In the genomic region with DNA sequence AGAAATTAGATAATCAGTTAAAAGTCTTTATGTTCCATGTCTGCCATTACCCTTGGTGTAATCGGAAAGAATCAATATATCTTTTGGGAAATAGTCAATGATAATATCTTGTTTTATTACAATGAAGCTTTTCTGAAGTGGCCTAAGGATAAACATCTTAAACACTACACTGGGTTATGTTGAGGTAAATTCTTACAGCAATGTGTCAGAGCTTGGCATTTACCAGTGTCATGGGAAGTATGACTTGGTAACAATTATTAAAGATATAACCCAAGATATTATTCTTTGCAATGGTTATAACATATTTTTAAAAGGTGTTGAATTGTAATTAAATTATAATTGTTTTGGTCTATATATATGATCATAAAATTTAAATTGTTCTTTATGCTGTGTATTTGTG, we compare ENCODE assay signal across 23 cellular contexts.
DNase-seq lines count a peak whose midpoint lies in the region; ATAC-seq and TF ChIP-seq lines count a peak whose summit lies in the region.
"Had no signal": no experiment of that assay in that cellular context is flagged by ENCODE, and none has a peak within 500 bp of the region (broad histone marks: within the 10 kb centered on the region; RNA-seq: fewer than 3 reads in every experiment).

No MANE protein-coding gene starts in this region.

- H3K9me1 ChIP-seq in IMR-90 (ENCODE audit: insufficient read depth, low read length): no peaks in the 10 kb centered on the region; the same call in 1 of the 2 replicates

- H3K4me3 ChIP-seq in SK-N-SH (ENCODE audit: low read depth in 2 of 2, low read length in 1 of 2) (no peak overlapping the region), IMR-90 (ENCODE audit: insufficient read depth, low read depth, low read length) (no peak overlapping the region), astrocyte of the spinal cord (ENCODE audit: low read depth, low read length) (no peak overlapping the region)
- H3K4me3 ChIP-seq: K562, MG63 had no signal

- intact Hi-C loops in IMR-90 (cut with micrococcal nuclease): no loop called here

- H2BK120ac ChIP-seq in IMR-90 (ENCODE audit: low read depth, low read length): no peak overlapping the region

- no peak overlapping the region for H2AK9ac ChIP-seq in IMR-90 (replicated peaks; ENCODE audit: low read depth, low read length, poor library complexity)

- H3K4me2 ChIP-seq in SK-N-SH (no peak overlapping the region), IMR-90 (ENCODE audit: low read depth, low read length) (no peak overlapping the region)

- no TSS peak for BruUV-seq in IMR-90 (replicated peaks; lab: Mats Ljungman, UMichigan)

- no peaks in the 10 kb centered on the region for H3K79me2 ChIP-seq in SK-N-SH (ENCODE audit: insufficient read depth)

- ATAC-seq in SK-N-SH treated with all-trans-retinoic acid at 6 μM for 48 hours: no peak
- ATAC-seq in IMR-90 (ENCODE audit: low read depth): no peak
- no peak for ATAC-seq in GM19397 (IDR thresholded peaks at IDR 0.05; ENCODE audit: unreplicated experiment)
- ATAC-seq in stimulated activated naive CD8-positive, alpha-beta T cell treated with anti-CD3 and anti-CD28 coated beads, Interleukin-15, Interleukin-2, amounts not matched to agents 100 U/mL and 50 U/mL, for 24 hours: no peak
- no peak for ATAC-seq in HG02798 (IDR thresholded peaks at IDR 0.05; ENCODE audit: poor library complexity, unreplicated experiment)
- ATAC-seq: HepG2, K562 had no signal

- no peak for DNase-seq in SK-N-SH
- DNase-seq in IMR-90: peak; percentile 39
- DNase-seq in astrocyte of the spinal cord (ENCODE audit: low read depth, low spot score): peak; percentile 17
- DNase-seq in HK-2 (ENCODE audit: unreplicated experiment): no peak
- no peak for DNase-seq in stimulated activated naive CD8-positive, alpha-beta T cell treated with anti-CD3 and anti-CD28 coated beads, Interleukin-15, Interleukin-2, amounts not matched to agents 100 U/mL and 50 U/mL, for 24 hours
- DNase-seq: ACHN, Calu3, DMS79 treated with DMSO at 0.1 percent for 48 hours, GOT3, HCEC 1CT, Kasumi-1, MG63, NCI-H2081, NCI-H2227 treated with DMSO at 0.1 percent for 48 hours, NCI-H526 treated with DMSO at 0.1 percent for 48 hours, SHP77 treated with DMSO at 0.1 percent for 48 hours, SW 1271 had no signal

- H2BK5ac ChIP-seq in IMR-90 (ENCODE audit: low read depth, low read length, poor library complexity, severe bottlenecking): no peak overlapping the region

- H4K5ac ChIP-seq in IMR-90 (ENCODE audit: low read depth, low read length): no peak overlapping the region

- H3K4me1 ChIP-seq in SK-N-SH (ENCODE audit: control insufficient read depth in 1 of 2, insufficient read depth in 2 of 2, low read depth in 1 of 2, low read length in 1 of 2) (peaks cover 0 to 4% of the 10 kb centered on the region in 2 experiments; a peak in 1 of 4 replicates), IMR-90 (ENCODE audit: control insufficient read depth, insufficient read depth, low read length) (peaks cover 2% of the 10 kb centered on the region; the same call in 1 of the 2 replicates)

- CTCF ChIA-PET in SK-N-SH (lab: Yijun Ruan, JAX): no interaction called here
- CTCF ChIA-PET in IMR-90 (lab: Yijun Ruan, JAX): no interaction called here

- H3K14ac ChIP-seq in IMR-90 (replicated peaks; ENCODE audit: low read depth, low read length): no peak overlapping the region

- H2BK15ac ChIP-seq in IMR-90 (ENCODE audit: low read depth, low read length): no peak overlapping the region

- TF ChIP-seq CTCF in SK-N-SH (IDR thresholded peaks at IDR 0.05) (no peak), IMR-90 (conservative IDR thresholded peaks at IDR 0.05; ENCODE audit: low read depth, low read length) (no peak), astrocyte of the spinal cord (IDR thresholded peaks at IDR 0.05; ENCODE audit: low read depth, low read length) (no peak)

- H2BK20ac ChIP-seq in IMR-90 (ENCODE audit: low read depth, low read length): no peak overlapping the region

- no peak overlapping the region for H3K18ac ChIP-seq in IMR-90 (ENCODE audit: low read depth, low read length)

- 0% methylated on average over 1 of the region's 1 CpG for WGBS in SK-N-SH (ENCODE audit: low lambda C conversion rate)
- WGBS in IMR-90 (ENCODE audit: extremely low coverage in 2 of 2, insufficient read length in 1 of 2), 2 experiments: no CpG with 5 or more reads among the region's 1 CpG

- H3K9ac ChIP-seq in SK-N-SH (no peak overlapping the region), IMR-90 (ENCODE audit: low read depth, low read length) (no peak overlapping the region)

- H2AK5ac ChIP-seq in IMR-90 (ENCODE audit: low read depth, low read length): no peak overlapping the region

- no peak overlapping the region for H4K91ac ChIP-seq in IMR-90 (ENCODE audit: insufficient read depth, low read depth, low read length)

- no peak overlapping the region for H3K4ac ChIP-seq in IMR-90 (ENCODE audit: low read depth, low read length)

- no peak overlapping the region for H3K56ac ChIP-seq in IMR-90 (ENCODE audit: extremely low read depth, insufficient read depth, low read length)

- TF ChIP-seq POLR2A in IMR-90 (IDR thresholded peaks at IDR 0.05; ENCODE audit: low read depth, low read length): no peak

- H2AFZ ChIP-seq in SK-N-SH (ENCODE audit: low read depth) (no peak overlapping the region), IMR-90 (replicated peaks; ENCODE audit: low read length, poor library complexity) (no peak overlapping the region)

- no peaks in the 10 kb centered on the region for H3F3A ChIP-seq in SK-N-SH (replicated peaks; ENCODE audit: insufficient read depth)

- H3K27ac ChIP-seq in SK-N-SH (ENCODE audit: low read depth in 2 of 2, low read length in 1 of 2) (peak overlapping the region in 1 of 2 experiments; percentile 18; a peak in 1 of 4 replicates), IMR-90 (ENCODE audit: insufficient read depth, low read length) (no peak overlapping the region)
- H3K27ac ChIP-seq: 22Rv1 had no signal

- in situ Hi-C loops in IMR-90 (cut with MboI; ENCODE audit: low sequenced_read_pairs): loop anchor here (10.0 kb wide), 2 partner anchors 130 to 230 kb away; partner anchors contain the start of gene APBA1
- in situ Hi-C loops in astrocyte of the spinal cord (cut with HindIII; ENCODE audit: low sequenced_read_pairs): no loop called here

- TF ChIP-seq RAD21 in SK-N-SH (IDR thresholded peaks at IDR 0.05; ENCODE audit: low read length) (no peak), IMR-90 (IDR thresholded peaks at IDR 0.05; ENCODE audit: low read length) (no peak)

- TF ChIP-seq EP300 in SK-N-SH (IDR thresholded peaks at IDR 0.05; ENCODE audit: borderline replicate concordance in 1 of 2, low read depth in 1 of 2, low read length in 1 of 2): 0 out of 4 replicates have a peak, but pooled peaks of 1 of the 2 experiments have one; percentile 27

- POLR2A ChIA-PET in SK-N-SH (lab: Yijun Ruan, JAX): no interaction called here
- POLR2A ChIA-PET in IMR-90 (lab: Charles Lee; ENCODE audit: unreplicated experiment): no interaction called here

- H3K23ac ChIP-seq in IMR-90 (ENCODE audit: low read depth, low read length): no peak overlapping the region

- H4K20me1 ChIP-seq in SK-N-SH (ENCODE audit: insufficient read depth): no peaks in the 10 kb centered on the region
- no peaks in the 10 kb centered on the region for H4K20me1 ChIP-seq in IMR-90 (ENCODE audit: insufficient read depth, low read length)

- H3K36me3 ChIP-seq in SK-N-SH (replicated peaks in 1 of 2; ENCODE audit: control insufficient read depth in 1 of 2, insufficient read depth in 2 of 2, low read length in 1 of 2): no peaks in the 10 kb centered on the region
- H3K36me3 ChIP-seq in IMR-90 (ENCODE audit: control insufficient read depth, insufficient read depth, low read length): no peaks in the 10 kb centered on the region
- H3K36me3 ChIP-seq: MG63 had no signal

- H3K9me2 ChIP-seq in SK-N-SH: no peaks in the 10 kb centered on the region

- H3K9me3 ChIP-seq in SK-N-SH: no peaks in the 10 kb centered on the region
- H3K9me3 ChIP-seq in IMR-90 (ENCODE audit: control insufficient read depth, insufficient read depth, low read length): no peaks in the 10 kb centered on the region
- H3K9me3 ChIP-seq: MG63 had no signal

- no peaks in the 10 kb centered on the region for H3K79me1 ChIP-seq in IMR-90 (ENCODE audit: low read depth in 1 of 2, low read length in 2 of 2)

- H3K27me3 ChIP-seq in SK-N-SH (ENCODE audit: insufficient read depth) (no peaks in the 10 kb centered on the region), IMR-90 (ENCODE audit: control insufficient read depth, insufficient read depth, low read length) (no peaks in the 10 kb centered on the region)
- H3K27me3 ChIP-seq: MG63 had no signal

- H4K8ac ChIP-seq in IMR-90 (ENCODE audit: low read depth in 2 of 2, low read length in 2 of 2): no peak overlapping the region

- dilution Hi-C loops in IMR-90 (cut with HindIII; ENCODE audit: low sequenced_read_pairs, unreplicated experiment): no loop called here

TF ChIP-seq in SK-N-SH, 30 proteins besides CTCF, POLR2A, EP300 and RAD21:
- TF ChIP-seq NFIC (IDR thresholded peaks at IDR 0.05; ENCODE audit: borderline replicate concordance) (no peak; the same call in 1 of the 2 replicates), TCF12 (IDR thresholded peaks at IDR 0.05) (peak; percentile 59), JUND (IDR thresholded peaks at IDR 0.05) (peak; percentile 23)
TF ChIP-seq in SK-N-SH: peak in this region for 2.

TF ChIP-seq in SK-N-SH treated with all-trans-retinoic acid at 6 μM for 48 hours, 23 proteins besides CTCF, POLR2A, EP300 and RAD21 (continues in another document):
- TF ChIP-seq ZFP3 (CRISPR knock-in tag; IDR thresholded peaks at IDR 0.05) (no peak), ZFP30 (CRISPR knock-in tag; IDR thresholded peaks at IDR 0.05) (no peak), TOX (CRISPR knock-in tag; IDR thresholded peaks at IDR 0.05; ENCODE audit: borderline replicate concordance) (no peak), ARNTL (CRISPR knock-in tag; IDR thresholded peaks at IDR 0.05; ENCODE audit: borderline replicate concordance, low read depth) (no peak), ZC3H10 (CRISPR knock-in tag; IDR thresholded peaks at IDR 0.05) (no peak)

TF ChIP-seq in IMR-90, 13 proteins besides CTCF, POLR2A, EP300 and RAD21 (continues in another document):
- no peak for TF ChIP-seq USF2 (IDR thresholded peaks at IDR 0.05; ENCODE audit: low read depth, low read length)
- no peak for TF ChIP-seq MAZ (IDR thresholded peaks at IDR 0.05; ENCODE audit: borderline replicate concordance, low read depth, low read length)
- no peak for TF ChIP-seq MAFK (IDR thresholded peaks at IDR 0.05; ENCODE audit: low read depth, low read length)
- TF ChIP-seq RFX5 (IDR thresholded peaks at IDR 0.05; ENCODE audit: low read depth, low read length): no peak

Comparison
In these comparisons a context has a peak if more than half of its experiments do, and no peak if none do; other contexts are left out.
1. DNase-seq: peak in IMR-90 (single experiment) and astrocyte of the spinal cord (single experiment); none in SK-N-SH (single experiment), HK-2 (single experiment) and stimulated activated naive CD8-positive, alpha-beta T cell treated with anti-CD3 and anti-CD28 coated beads, Interleukin-15, Interleukin-2, amounts not matched to agents 100 U/mL and 50 U/mL, for 24 hours (single experiment).